ENCODE assay signal across 8 cellular contexts in genomic region chr20:32789896-32790750, GRCh38. TPM values are rescaled to one million over a fixed set of nuclear protein-coding genes. Genes with fewer than 3 reads are reported as not detected.
A peak's percentile ranks its signal among the peaks of the same experiment; 100 is the strongest.
DNase-seq lines count a peak whose midpoint lies in the region; ATAC-seq and TF ChIP-seq lines count a peak whose summit lies in the region.

No MANE protein-coding gene starts in this region.

- H3K4me3 ChIP-seq in DOHH2 (ENCODE audit: low read length): no peak overlapping the region
- H3K4me3 ChIP-seq in left lung: no peak overlapping the region

- H3K36me3 ChIP-seq in DOHH2 (ENCODE audit: control insufficient read depth, low read length) (no peaks in the 10 kb centered on the region), left lung (no peaks in the 10 kb centered on the region)

- H3K9me3 ChIP-seq in DOHH2 (ENCODE audit: control insufficient read depth, insufficient read depth, low read length): no peaks in the 10 kb centered on the region
- H3K9me3 ChIP-seq in left lung: no peaks in the 10 kb centered on the region

- no peak overlapping the region for H3K27ac ChIP-seq in DOHH2 (ENCODE audit: low read depth, low read length)
- no peak overlapping the region for H3K27ac ChIP-seq in left lung

- peak; percentile 64 for ATAC-seq in HG02798 (IDR thresholded peaks at IDR 0.05; ENCODE audit: poor library complexity, unreplicated experiment)
- peak; percentile 99 for ATAC-seq in left lung
- no peak for ATAC-seq in GM21576 (IDR thresholded peaks at IDR 0.05; ENCODE audit: unreplicated experiment)

- no peak overlapping the region for H3K4me2 ChIP-seq in DOHH2 (ENCODE audit: low read length)

- H3K27me3 ChIP-seq in DOHH2 (ENCODE audit: control insufficient read depth, low read length) (no peaks in the 10 kb centered on the region), left lung (no peaks in the 10 kb centered on the region)

- H3K4me1 ChIP-seq in DOHH2 (ENCODE audit: control insufficient read depth, low read length) (peaks cover 27% of the 10 kb centered on the region), left lung (no peaks in the 10 kb centered on the region)

- H3K79me2 ChIP-seq in DOHH2 (ENCODE audit: control insufficient read depth, low read length): no peaks in the 10 kb centered on the region

- DNase-seq in NCI-H226: peak; percentile 49
- DNase-seq in activated CD4-positive, alpha-beta T cell treated with anti-CD3 and anti-CD28 coated beads for 1 hour: peak; percentile 63
- DNase-seq in cerebellar nuclear complex (lab: John Stamatoyannopoulos, UW): peak; percentile 19 to 22
- peak; percentile 76 to 88 for DNase-seq in left lung
- peak; percentile 58 to 66 for DNase-seq in stimulated activated CD4-positive, alpha-beta T cell treated with anti-CD3 and anti-CD28 coated beads, Interleukin-4, amount 100 ng/mL, for 4 hours

- no peaks in the 10 kb centered on the region for H3K9me2 ChIP-seq in DOHH2 (replicated peaks; ENCODE audit: control insufficient read depth, low read length)

- H4K20me1 ChIP-seq in DOHH2 (ENCODE audit: control insufficient read depth, insufficient read depth, low read depth, low read length): no peaks in the 10 kb centered on the region

- TF ChIP-seq CTCF in DOHH2 (IDR thresholded peaks at IDR 0.05; ENCODE audit: low read depth, low read length, poor library complexity, severe bottlenecking) (peak; percentile 98), left lung (IDR thresholded peaks at IDR 0.05) (peak; percentile 98 to 100)

- no peaks in the 10 kb centered on the region for H3F3A ChIP-seq in DOHH2 (ENCODE audit: control insufficient read depth, insufficient read depth)

- intact Hi-C loops in left lung (cut with DNase I): no loop called here

RNA-seq across cellular contexts. Expression of gene DNMT3B, which starts 27.9 kb away (rescaled TPM):
- 1 to 10 TPM in 1 of 2 donors, under 1 TPM in 1; 0.86 to 1.6 TPM for total RNA-seq in left lung

RNA-seq across cellular contexts. Expression of gene MAPRE1, which starts 29.6 kb away (rescaled TPM):
- total RNA-seq in left lung: 100 to 1,000 TPM in 1 of 2 donors, 10 to 100 TPM in 1; 87.4 to 107 TPM

RNA-seq across cellular contexts. Expression of gene COMMD7, which starts 46.9 kb away (rescaled TPM):
- total RNA-seq in left lung: 10 to 100 TPM; 38.5 to 39.1 TPM

Comparison
In these comparisons a context has a peak if more than half of its experiments do, and no peak if none do; other contexts are left out.
1. DNase-seq: peak in every context shown above with its lines; median percentile 82 in left lung; 63 in activated CD4-positive, alpha-beta T cell treated with anti-CD3 and anti-CD28 coated beads for 1 hour; 62 in stimulated activated CD4-positive, alpha-beta T cell treated with anti-CD3 and anti-CD28 coated beads, Interleukin-4, amount 100 ng/mL, for 4 hours; 49 in NCI-H226; 20 in cerebellar nuclear complex.